ENCODE assay signal across 1 cellular context in the genomic region with DNA sequence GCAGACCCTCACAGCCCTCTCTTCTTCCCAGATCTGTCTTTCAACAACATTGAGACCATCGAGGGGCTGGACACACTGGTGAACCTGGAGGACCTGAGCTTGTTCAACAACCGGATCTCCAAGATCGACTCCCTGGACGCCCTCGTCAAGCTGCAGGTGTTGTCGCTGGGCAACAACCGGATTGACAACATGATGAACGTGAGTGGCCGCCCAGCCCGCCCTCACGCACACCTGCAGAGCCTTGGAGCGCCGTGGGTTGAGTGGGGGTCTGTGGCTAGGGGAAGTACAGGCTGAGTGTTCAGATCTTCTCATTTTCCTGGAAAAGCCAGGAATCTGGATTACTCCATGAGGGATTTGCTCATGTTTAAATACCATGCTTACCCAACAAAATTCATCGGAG.
TF ChIP-seq lines count a peak whose summit lies in the region.

No MANE protein-coding gene starts in this region.

TF ChIP-seq in K562, 482 proteins besides CTCF, POLR2A, EP300 and RAD21:
- TF ChIP-seq RFX1 (IDR thresholded peaks at IDR 0.05) (0 out of 2 replicates have a peak, but pooled peaks have one; percentile 7), CHD4 (IDR thresholded peaks at IDR 0.05; ENCODE audit: insufficient read depth, insufficient replicate concordance, low read depth, low read length, poor library complexity, severe bottlenecking) (no peak)
